Comparison of ENCODE assay signal across 19 cellular contexts in genomic region chr5:80928073-80928472, GRCh38.
"Had no signal": no experiment of that assay in that cellular context is flagged by ENCODE, and none has a peak within 500 bp of the region (broad histone marks: within the 10 kb centered on the region; RNA-seq: fewer than 3 reads in every experiment).

No MANE protein-coding gene starts in this region.

- H3K9me3 ChIP-seq: mucosa of descending colon, tibial artery had no signal

- H3K36me3 ChIP-seq: brain microvascular endothelial cell, tibial artery had no signal

- H3K4me3 ChIP-seq: mucosa of descending colon, tibial artery had no signal

- H3K27me3 ChIP-seq: brain microvascular endothelial cell, tibial artery had no signal

- H3K27ac ChIP-seq: brain microvascular endothelial cell, tibial artery had no signal

- H3K4me1 ChIP-seq: tibial artery had no signal

- DNase-seq: activated CD4-positive, alpha-beta T cell treated with anti-CD3 and anti-CD28 coated beads, Interleukin-2, amount 50 U/mL, for 1 hour; activated CD8-positive, alpha-beta memory T cell treated with anti-CD3 and anti-CD28 coated beads, Interleukin-2, amount 50 U/mL, for 4 hours; activated effector memory CD4-positive, alpha-beta T cell treated with anti-CD3 and anti-CD28 coated beads, Interleukin-2, amount 50 U/mL, for 16 hours; activated naive CD4-positive, alpha-beta T cell treated with anti-CD3 and anti-CD28 coated beads, Interleukin-2, amount 50 U/mL, for 16 hours; activated T-cell treated with anti-CD3 and anti-CD28 coated beads, Interleukin-2, amount 50 U/mL, for 48 hours; aorta; brain microvascular endothelial cell; cortex of kidney; left cardiac atrium; mesenchymal stem cell; mucosa of descending colon; naive B cell; stimulated activated CD4-positive, alpha-beta T cell treated with anti-CD3 and anti-CD28 coated beads, Interleukin-12 subunit alpha, Interleukin-12 subunit beta, amount 100 ng/mL, for 4 hours; stimulated activated CD4-positive, alpha-beta T cell treated with anti-CD3 and anti-CD28 coated beads, Interleukin-1b, Interleukin-23, amount 100 ng/mL, for 48 hours; stimulated activated CD8-positive, alpha-beta memory T cell treated with anti-CD3 and anti-CD28 coated beads, Interleukin-4, amount 100 ng/mL, for 48 hours; stimulated activated naive CD4-positive, alpha-beta T cell treated with Interleukin-2 at 50 U/mL for 16 hours; T1000; tibial artery had no signal

- ATAC-seq: esophagus mucosa, left cardiac atrium, mucosa of descending colon had no signal
